8 cellular contexts compared by ENCODE assay signal in genomic region chr14:68976160-68977067, GRCh38. TPM values are rescaled to one million over a fixed set of nuclear protein-coding genes. Genes with fewer than 3 reads are reported as not detected.
A peak's percentile ranks its signal among the peaks of the same experiment; 100 is the strongest.
DNase-seq lines count a peak whose midpoint lies in the region; ATAC-seq and TF ChIP-seq lines count a peak whose summit lies in the region.

No MANE protein-coding gene starts in this region.

- CTCF ChIA-PET in HCT116 (lab: Charles Lee) = no interaction called here

- no TSS peak for BruUV-seq in HCT116 (replicated peaks; lab: Mats Ljungman, UMichigan)

- H3K27me3 ChIP-seq in HCT116 (ENCODE audit: insufficient read depth, low read length) = no peaks in the 10 kb centered on the region
- H3K27me3 ChIP-seq in skeletal muscle tissue (ENCODE audit: control insufficient read depth in 3 of 3, insufficient read depth in 3 of 3, low read length in 3 of 3) = no peaks in the 10 kb centered on the region

- H2AFZ ChIP-seq in HCT116 (ENCODE audit: low read depth, low read length, poor library complexity, severe bottlenecking) = no peak overlapping the region

- peaks cover 70% of the 10 kb centered on the region for H3K79me2 ChIP-seq in HCT116 (ENCODE audit: insufficient read depth, low read length)

- no peak for TF ChIP-seq CTCF in HCT116 (IDR thresholded peaks at IDR 0.05 in 2 of 3, conservative IDR thresholded peaks at IDR 0.05 in 1 of 3; ENCODE audit: borderline replicate concordance in 1 of 3, insufficient read depth in 1 of 3, low read depth in 2 of 3, low read length in 2 of 3)

- intact Hi-C loops in HCT116 (cut with micrococcal nuclease) = no loop called here
- intact Hi-C loops in left cardiac atrium (cut with DNase I) = loop anchor here (5.0 to 10.0 kb wide), 4 partner anchors 34 to 81 kb away; no protein-coding TSS in a partner anchor

- H3K36me3 ChIP-seq in HCT116 (ENCODE audit: control insufficient read depth in 1 of 2, insufficient read depth in 2 of 2, low read length in 2 of 2) (peaks cover 4 to 26% of the 10 kb centered on the region in 2 experiments; a peak in 3 of 4 replicates), skeletal muscle tissue (ENCODE audit: control insufficient read depth in 3 of 3, insufficient read depth in 3 of 3, low read length in 3 of 3) (peaks cover 0 to 4% (median 0%) of the 10 kb centered on the region in 3 donors)

- H3K36me3 Mint-ChIP-seq in activated naive CD8-positive, alpha-beta T cell treated with anti-CD3 and anti-CD28 coated beads, Interleukin-2, amount 50 U/mL, for 24 hours (ENCODE audit: low read depth) = peaks cover 51% of the 10 kb centered on the region

- H3K9me3 ChIP-seq in HCT116 (ENCODE audit: control insufficient read depth in 1 of 2, insufficient read depth in 1 of 2, low read depth in 1 of 2, low read length in 2 of 2) (no peaks in the 10 kb centered on the region), skeletal muscle tissue (ENCODE audit: control insufficient read depth in 3 of 3, low read length in 3 of 3) (no peaks in the 10 kb centered on the region)

- H3K27ac ChIP-seq in HCT116 (ENCODE audit: low read depth, low read length) (no peak overlapping the region), skeletal muscle tissue (ENCODE audit: low read depth, low read length) (peak overlapping the region; percentile 91)

- H3K4me1 ChIP-seq in HCT116 (ENCODE audit: control insufficient read depth in 1 of 2, insufficient read depth in 2 of 2, low read length in 2 of 2) (peaks cover 16 to 25% of the 10 kb centered on the region in 2 experiments), skeletal muscle tissue (ENCODE audit: control insufficient read depth in 3 of 3, insufficient read depth in 3 of 3, low read length in 3 of 3) (peaks cover 21 to 31% (median 30%) of the 10 kb centered on the region in 3 donors)

- ATAC-seq in HCT116 (no peak), left cardiac atrium (peak in 1 of 2 donors; percentile 0)
- ATAC-seq in activated naive CD8-positive, alpha-beta T cell treated with anti-CD3 and anti-CD28 coated beads, Interleukin-2, amount 50 U/mL, for 24 hours = no peak

- no peaks in the 10 kb centered on the region for H3K27me3 Mint-ChIP-seq in activated naive CD8-positive, alpha-beta T cell treated with anti-CD3 and anti-CD28 coated beads, Interleukin-2, amount 50 U/mL, for 24 hours

- peak overlapping the region; percentile 85 for H3K4me3 Mint-ChIP-seq in activated naive CD8-positive, alpha-beta T cell treated with anti-CD3 and anti-CD28 coated beads, Interleukin-2, amount 50 U/mL, for 24 hours

- no peak for TF ChIP-seq RAD21 in HCT116 (IDR thresholded peaks at IDR 0.05; ENCODE audit: low read depth)

- peaks cover 13% of the 10 kb centered on the region for H3K9me3 Mint-ChIP-seq in activated naive CD8-positive, alpha-beta T cell treated with anti-CD3 and anti-CD28 coated beads, Interleukin-2, amount 50 U/mL, for 24 hours

- DNase-seq in HCT116 (ENCODE audit: low read depth, low spot score) = no peak
- no peak for DNase-seq in activated naive CD8-positive, alpha-beta T cell treated with anti-CD3 and anti-CD28 coated beads, Interleukin-2, amount 50 U/mL, for 24 hours
- DNase-seq in left cardiac atrium = peak; percentile 78
- DNase-seq in putamen (ENCODE audit: low spot score) = no peak
- DNase-seq in NCI-H1048 (lab: John Stamatoyannopoulos, UW) = no peak
- DNase-seq in NCI-H2196 treated with DMSO at 0.1 percent for 48 hours (lab: John Stamatoyannopoulos, UW; ENCODE audit: unreplicated experiment) = no peak
- no peak for DNase-seq in DMS114 treated with DMSO at 0.1 percent for 48 hours (lab: John Stamatoyannopoulos, UW; ENCODE audit: unreplicated experiment)

- peak overlapping the region; percentile 94 for H3K4me2 ChIP-seq in HCT116 (ENCODE audit: low read length)

- POLR2A ChIA-PET in HCT116 (lab: Charles Lee) = no interaction called here

- H3K9ac ChIP-seq in HCT116 (ENCODE audit: low read length) = no peak overlapping the region
- H3K9ac ChIP-seq in skeletal muscle tissue (ENCODE audit: low read depth in 1 of 3, low read length in 3 of 3) = peak overlapping the region; percentile 14 to 87 (median 64)

- H3K4me3 ChIP-seq in HCT116 (replicated peaks in 1 of 2; ENCODE audit: low read depth in 1 of 2, low read length in 2 of 2) = peak overlapping the region in 1 of 2 experiments; percentile 92; a peak in 2 of 4 replicates
- peak overlapping the region; percentile 13 to 85 (median 32) for H3K4me3 ChIP-seq in skeletal muscle tissue (ENCODE audit: low read length in 3 of 3)

- no peaks in the 10 kb centered on the region for H4K20me1 ChIP-seq in HCT116 (ENCODE audit: insufficient read depth)

- H3K27ac Mint-ChIP-seq in activated naive CD8-positive, alpha-beta T cell treated with anti-CD3 and anti-CD28 coated beads, Interleukin-2, amount 50 U/mL, for 24 hours = peak overlapping the region; percentile 77

- peaks cover 59% of the 10 kb centered on the region for H3K4me1 Mint-ChIP-seq in activated naive CD8-positive, alpha-beta T cell treated with anti-CD3 and anti-CD28 coated beads, Interleukin-2, amount 50 U/mL, for 24 hours

- RAD21 ChIA-PET in HCT116 (lab: Charles Lee; ENCODE audit: low non-redundant PET in 1 of 2, low total read pairs in 2 of 2, uncharacterized antibody in 2 of 2, unreplicated experiment in 2 of 2) = no interaction called here

- H3K9me2 ChIP-seq in HCT116 (ENCODE audit: insufficient read depth) = no peaks in the 10 kb centered on the region

- TF ChIP-seq POLR2A in HCT116 (IDR thresholded peaks at IDR 0.05; ENCODE audit: borderline replicate concordance, extremely low read depth, insufficient read depth, insufficient read length) = no peak

TF ChIP-seq in HCT116, 20 proteins besides CTCF, POLR2A, EP300 and RAD21:
- no peak for TF ChIP-seq SP1 (IDR thresholded peaks at IDR 0.05; ENCODE audit: low read depth)

RNA-seq across cellular contexts. Expression of gene ACTN1, which starts 2.7 kb away (rescaled TPM):
- total RNA-seq in HCT116 (2021; ENCODE audit: unreplicated experiment) (123 TPM), left cardiac atrium (100 to 1,000 TPM; 160 to 319 TPM), skeletal muscle tissue (44.9 TPM)
- 134 and 167 TPM in 2 replicates for polyA plus RNA-seq in HCT116 (2012)
